20 cellular contexts compared by ENCODE assay signal in the genomic region with DNA sequence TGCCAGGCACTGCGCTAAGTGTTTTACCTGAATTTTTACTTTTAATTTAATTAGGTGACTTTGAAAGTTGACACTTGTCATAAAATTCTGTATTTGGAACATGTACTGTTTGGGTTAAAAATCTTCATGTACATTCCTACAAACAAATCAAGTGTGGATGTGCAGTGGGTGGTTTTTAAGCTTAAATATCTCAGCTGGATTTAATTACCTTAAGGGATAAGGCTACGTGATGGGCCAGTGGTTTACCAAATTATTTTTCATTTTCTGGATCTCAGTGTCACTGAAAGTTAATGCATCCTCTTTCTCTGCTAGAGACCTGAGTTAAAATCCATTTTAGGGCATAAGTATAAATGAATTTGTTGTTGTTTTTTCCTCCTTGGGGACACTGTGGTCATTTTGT. TPM values are rescaled to one million over a fixed set of nuclear protein-coding genes. Genes with fewer than 3 reads are reported as not detected.
DNase-seq lines count a peak whose midpoint lies in the region; ATAC-seq and TF ChIP-seq lines count a peak whose summit lies in the region.
"Had no signal": no experiment of that assay in that cellular context is flagged by ENCODE, and none has a peak within 500 bp of the region (broad histone marks: within the 10 kb centered on the region; RNA-seq: fewer than 3 reads in every experiment).

No MANE protein-coding gene starts in this region.

- H2AFZ ChIP-seq in SK-N-SH (ENCODE audit: low read depth) (no peak overlapping the region), mesenchymal stem cell (ENCODE audit: low read depth, low read length) (no peak overlapping the region), GM23248 (no peak overlapping the region)

- TF ChIP-seq RAD21 in SK-N-SH (IDR thresholded peaks at IDR 0.05; ENCODE audit: low read length), result no peak

- DNase-seq in SK-N-SH (no peak), adipocyte (ENCODE audit: low read depth) (peak; percentile 58), mesenchymal stem cell (no peak), osteocyte (ENCODE audit: extremely low spot score, unreplicated experiment) (no peak), NCI-H774 (lab: John Stamatoyannopoulos, UW) (no peak), GM23248 (no peak)
- DNase-seq: Calu3; CD8-positive, alpha-beta T cell; DMS79 treated with DMSO at 0.1 percent for 48 hours; EL; GOT3; H7 had no signal

- peaks cover 42% of the 10 kb centered on the region for H3K4me1 Mint-ChIP-seq in osteocyte (ENCODE audit: unreplicated experiment)
- H3K4me1 Mint-ChIP-seq: B cell had no signal

- H3F3A ChIP-seq in SK-N-SH (replicated peaks; ENCODE audit: insufficient read depth) (no peaks in the 10 kb centered on the region), GM23248 (ENCODE audit: insufficient read depth) (no peaks in the 10 kb centered on the region)

- peak overlapping the region in 1 of 2 experiments; percentile 68 for H3K14ac ChIP-seq in mesenchymal stem cell (ENCODE audit: low read length in 2 of 2)

- H3K79me2 ChIP-seq in SK-N-SH (ENCODE audit: insufficient read depth) (peaks cover 5% of the 10 kb centered on the region), GM23248 (ENCODE audit: insufficient read depth) (0 out of 2 replicates have a peak, but pooled peaks cover 3% of the 10 kb centered on the region)

- H4K91ac ChIP-seq in mesenchymal stem cell (ENCODE audit: low read length), result no peak overlapping the region

- no peak overlapping the region for H3K4ac ChIP-seq in mesenchymal stem cell (ENCODE audit: low read depth in 1 of 2, low read length in 2 of 2)

- no peak overlapping the region for H3K9ac ChIP-seq in SK-N-SH
- H3K9ac ChIP-seq in adipocyte (ENCODE audit: low read length), result no peak overlapping the region
- no peak overlapping the region for H3K9ac ChIP-seq in mesenchymal stem cell (ENCODE audit: low read length)
- no peak overlapping the region for H3K9ac ChIP-seq in GM23248
- H3K9ac ChIP-seq: BLaER1 treated with 17β-estradiol and CSF1 and Interleukin-3, amounts not matched to agents 10 nM and 100 nM had no signal

- TF ChIP-seq EP300 in SK-N-SH (IDR thresholded peaks at IDR 0.05; ENCODE audit: borderline replicate concordance in 1 of 2, low read depth in 1 of 2, low read length in 1 of 2), result no peak; a peak in 1 of 4 replicates

- H3K4me3 Mint-ChIP-seq in osteocyte (ENCODE audit: unreplicated experiment), result no peak overlapping the region
- H3K4me3 Mint-ChIP-seq: B cell; CD8-positive, alpha-beta T cell had no signal

- no peak overlapping the region for H2BK120ac ChIP-seq in mesenchymal stem cell (ENCODE audit: low read depth, low read length)

- H3K9me2 ChIP-seq in SK-N-SH, result no peaks in the 10 kb centered on the region; the same call in 1 of the 2 replicates
- no peaks in the 10 kb centered on the region for H3K9me2 ChIP-seq in GM23248 (ENCODE audit: insufficient read depth)

- H3K27me3 ChIP-seq in SK-N-SH (ENCODE audit: insufficient read depth) (no peaks in the 10 kb centered on the region), adipocyte (replicated peaks; ENCODE audit: control insufficient read depth, insufficient read depth, low read length) (no peaks in the 10 kb centered on the region), mesenchymal stem cell (ENCODE audit: control insufficient read depth in 1 of 2, insufficient read depth in 1 of 2, low read length in 2 of 2) (no peaks in the 10 kb centered on the region), GM23248 (replicated peaks; ENCODE audit: insufficient read depth) (no peaks in the 10 kb centered on the region)
- H3K27me3 ChIP-seq: BLaER1 treated with 17β-estradiol and CSF1 and Interleukin-3, amounts not matched to agents 10 nM and 100 nM had no signal

- POLR2A ChIA-PET in SK-N-SH (lab: Yijun Ruan, JAX), result no interaction called here

- H2BK12ac ChIP-seq in mesenchymal stem cell (ENCODE audit: low read length in 2 of 2), result no peak overlapping the region

- H3K36me3 ChIP-seq in SK-N-SH (replicated peaks in 1 of 2; ENCODE audit: control insufficient read depth in 1 of 2, insufficient read depth in 2 of 2, low read length in 1 of 2), result peaks cover 24 to 41% of the 10 kb centered on the region in 2 experiments
- peaks cover 31% of the 10 kb centered on the region for H3K36me3 ChIP-seq in adipocyte (ENCODE audit: control insufficient read depth, insufficient read depth, low read length, severe bottlenecking)
- peaks cover 6 to 36% of the 10 kb centered on the region in 2 experiments for H3K36me3 ChIP-seq in mesenchymal stem cell (ENCODE audit: control insufficient read depth in 1 of 2, insufficient read depth in 2 of 2, low read depth in 1 of 2, low read length in 2 of 2)
- peaks cover 22% of the 10 kb centered on the region; the same call in 1 of the 2 replicates for H3K36me3 ChIP-seq in GM23248 (ENCODE audit: low read depth)

- no peak overlapping the region for H3K18ac ChIP-seq in mesenchymal stem cell (ENCODE audit: low read depth in 1 of 2, low read length in 2 of 2)

- no peak overlapping the region for H2BK15ac ChIP-seq in mesenchymal stem cell (ENCODE audit: low read depth, poor library complexity, severe bottlenecking)

- in situ Hi-C loops in GM23248 (cut with MboI), result no loop called here

- peak overlapping the region in 1 of 2 experiments; percentile 82; a peak in 2 of 4 replicates for H3K27ac ChIP-seq in SK-N-SH (ENCODE audit: low read depth in 2 of 2, low read length in 1 of 2)
- no peak overlapping the region for H3K27ac ChIP-seq in mesenchymal stem cell (ENCODE audit: low read length, poor library complexity, severe bottlenecking)
- no peak overlapping the region for H3K27ac ChIP-seq in GM23248
- H3K27ac ChIP-seq: 22Rv1; A549; BLaER1 treated with 17β-estradiol and CSF1 and Interleukin-3, amounts not matched to agents 10 nM and 100 nM; HL-60 had no signal

- no peak for TF ChIP-seq CTCF in SK-N-SH (IDR thresholded peaks at IDR 0.05)
- no peak for TF ChIP-seq CTCF in osteocyte (IDR thresholded peaks at IDR 0.05)

- H3K27ac Mint-ChIP-seq in osteocyte (ENCODE audit: unreplicated experiment), result peak overlapping the region; percentile 2
- H3K27ac Mint-ChIP-seq: B cell; CD8-positive, alpha-beta T cell had no signal

- H3K4me1 ChIP-seq in SK-N-SH (ENCODE audit: control insufficient read depth in 1 of 2, insufficient read depth in 2 of 2, low read depth in 1 of 2, low read length in 1 of 2), result peaks cover 0 to 49% of the 10 kb centered on the region in 2 experiments; a peak in 2 of 4 replicates
- peaks cover 21% of the 10 kb centered on the region for H3K4me1 ChIP-seq in adipocyte (ENCODE audit: control insufficient read depth, insufficient read depth, low read length)
- peaks cover 2% of the 10 kb centered on the region for H3K4me1 ChIP-seq in mesenchymal stem cell (ENCODE audit: control insufficient read depth, insufficient read depth, low read depth, low read length)
- H3K4me1 ChIP-seq in GM23248 (ENCODE audit: insufficient read depth), result no peaks in the 10 kb centered on the region
- H3K4me1 ChIP-seq: A549; BLaER1 treated with 17β-estradiol and CSF1 and Interleukin-3, amounts not matched to agents 10 nM and 100 nM had no signal

- H3K4me2 ChIP-seq in SK-N-SH, result no peak overlapping the region
- no peak overlapping the region for H3K4me2 ChIP-seq in mesenchymal stem cell (ENCODE audit: low read length, poor library complexity, severe bottlenecking)
- no peak overlapping the region for H3K4me2 ChIP-seq in GM23248 (ENCODE audit: unreplicated experiment)
- H3K4me2 ChIP-seq: A549; BLaER1 treated with 17β-estradiol and CSF1 and Interleukin-3, amounts not matched to agents 10 nM and 100 nM had no signal

- H2AK5ac ChIP-seq in mesenchymal stem cell (ENCODE audit: low read length, severe bottlenecking), result peak overlapping the region; percentile 35

- H3K4me3 ChIP-seq in SK-N-SH (ENCODE audit: low read depth in 2 of 2, low read length in 1 of 2) (no peak overlapping the region), adipocyte (ENCODE audit: low read length) (no peak overlapping the region), mesenchymal stem cell (ENCODE audit: insufficient read depth in 1 of 2, low read depth in 1 of 2, low read length in 2 of 2) (no peak overlapping the region), GM23248 (no peak overlapping the region)
- H3K4me3 ChIP-seq: A549; BLaER1 treated with 17β-estradiol and CSF1 and Interleukin-3, amounts not matched to agents 10 nM and 100 nM; GM12878 had no signal

- H4K20me1 ChIP-seq in SK-N-SH (ENCODE audit: insufficient read depth), result no peaks in the 10 kb centered on the region
- H4K20me1 ChIP-seq in GM23248 (ENCODE audit: insufficient read depth), result no peaks in the 10 kb centered on the region

- no peaks in the 10 kb centered on the region for H3K27me3 Mint-ChIP-seq in osteocyte (ENCODE audit: unreplicated experiment)
- H3K27me3 Mint-ChIP-seq: B cell had no signal

- H3K9me3 Mint-ChIP-seq in osteocyte (ENCODE audit: unreplicated experiment), result no peaks in the 10 kb centered on the region
- H3K9me3 Mint-ChIP-seq: CD8-positive, alpha-beta T cell had no signal

- 73% methylated on average over 2 of the region's 2 CpGs for WGBS in SK-N-SH (ENCODE audit: low lambda C conversion rate)
- WGBS in mesenchymal stem cell, result 90% methylated on average over 2 of the region's 2 CpGs
- 70 to 75% methylated on average over 2 of the region's 2 CpGs for WGBS in GM23248 (ENCODE audit: low coverage in 1 of 2, low lambda C conversion rate in 2 of 2, missing lambda C conversion rate in 2 of 2), 2 experiments

- H3K9me3 ChIP-seq in SK-N-SH, result no peaks in the 10 kb centered on the region
- H3K9me3 ChIP-seq in adipocyte (ENCODE audit: control insufficient read depth, low read length), result no peaks in the 10 kb centered on the region
- no peaks in the 10 kb centered on the region for H3K9me3 ChIP-seq in mesenchymal stem cell (ENCODE audit: control insufficient read depth, low read length)
- H3K9me3 ChIP-seq in GM23248 (ENCODE audit: low read depth), result no peaks in the 10 kb centered on the region
- H3K9me3 ChIP-seq: A549; BLaER1 treated with 17β-estradiol and CSF1 and Interleukin-3, amounts not matched to agents 10 nM and 100 nM had no signal

- H3K23ac ChIP-seq in mesenchymal stem cell (ENCODE audit: low read length in 2 of 2), result no peak overlapping the region

- H3K36me3 Mint-ChIP-seq in osteocyte (ENCODE audit: unreplicated experiment), result peaks cover 32% of the 10 kb centered on the region

- H4K8ac ChIP-seq in mesenchymal stem cell (ENCODE audit: low read length), result no peak overlapping the region

- no peak for ATAC-seq in SK-N-SH treated with all-trans-retinoic acid at 6 μM for 48 hours
- no peak for ATAC-seq in GM19035 (IDR thresholded peaks at IDR 0.05; ENCODE audit: unreplicated experiment)
- ATAC-seq: A549; CD8-positive, alpha-beta T cell; GM12878 had no signal

- peaks cover 23% of the 10 kb centered on the region for H3K79me1 ChIP-seq in mesenchymal stem cell (replicated peaks; ENCODE audit: low read length, poor library complexity, severe bottlenecking)

- no peak overlapping the region for H2BK5ac ChIP-seq in mesenchymal stem cell (ENCODE audit: low read depth, low read length, poor library complexity, severe bottlenecking)

- CTCF ChIA-PET in SK-N-SH (lab: Yijun Ruan, JAX), result interaction anchor here (0.8 to 2.4 kb wide), 4 partner anchors 10 to 74 kb away, joined by 3 to 9 read pairs (median 3); no protein-coding TSS in a partner anchor

RNA-seq across cellular contexts. Expression of a gene that starts 51.1 kb away (rescaled TPM):
- 35.5 and 37.3 TPM in 2 replicates for polyA plus RNA-seq in SK-N-SH (2012; rRNA removed)
- 38.8 and 48.9 TPM in 2 replicates for polyA plus RNA-seq in SK-N-SH (2012; cell fraction: cytosol; rRNA removed)
- 41.3 and 46.3 TPM in 2 replicates for polyA plus RNA-seq in SK-N-SH (2012; cell fraction: nucleus; rRNA removed)
- 35.5 TPM for polyA plus RNA-seq in mesenchymal stem cell (2013, experiment 1 of 2)
- polyA plus RNA-seq in mesenchymal stem cell (2013, experiment 2 of 2), result 34.1 TPM
- total RNA-seq in osteocyte, result 99.9 and 105 TPM in 2 replicates
- 44.5 and 51.7 TPM in 2 replicates for total RNA-seq in GM23248 (2014; rRNA removed; shearing (Covaris generic))
- polyA plus RNA-seq in GM23248 (2016; fragmentation: Nextera tagmentation; extraction: Ambion mirVana), result 23.4 and 23.9 TPM in 2 replicates
